In genomic region chr6:122048570-122048969, GRCh38 we compare ENCODE assay signal across 23 cellular contexts.
DNase-seq lines count a peak whose midpoint lies in the region; ATAC-seq and TF ChIP-seq lines count a peak whose summit lies in the region.
"Had no signal": no experiment of that assay in that cellular context is flagged by ENCODE, and none has a peak within 500 bp of the region (broad histone marks: within the 10 kb centered on the region; RNA-seq: fewer than 3 reads in every experiment).

No MANE protein-coding gene starts in this region.

- no peak overlapping the region for H2AFZ ChIP-seq in parathyroid adenoma

- H3K4me3 ChIP-seq in WI38 (ENCODE audit: low read depth, low read length): peak overlapping the region; percentile 14
- H3K4me3 ChIP-seq in gastroesophageal sphincter: peak overlapping the region in 1 of 2 donors; percentile 24
- H3K4me3 ChIP-seq in parathyroid adenoma (ENCODE audit: low read depth, low read length): peak overlapping the region; percentile 50
- H3K4me3 ChIP-seq: K562 had no signal

- TF ChIP-seq POLR2A in gastroesophageal sphincter (IDR thresholded peaks at IDR 0.05): no peak

- peak overlapping the region; percentile 67 to 83 (median 72) for H3K27ac ChIP-seq in gastroesophageal sphincter
- H3K27ac ChIP-seq in parathyroid adenoma: no peak overlapping the region
- H3K27ac ChIP-seq: VCaP had no signal

- H3K36me3 ChIP-seq in gastroesophageal sphincter (no peaks in the 10 kb centered on the region), parathyroid adenoma (ENCODE audit: control insufficient read depth, insufficient read depth, low read length) (no peaks in the 10 kb centered on the region)

- ATAC-seq in gastroesophageal sphincter: no peak
- ATAC-seq in GM21390 (IDR thresholded peaks at IDR 0.05; ENCODE audit: unreplicated experiment): no peak
- ATAC-seq in HG02973 (IDR thresholded peaks at IDR 0.05; ENCODE audit: unreplicated experiment): no peak
- ATAC-seq: K562; natural killer cell treated with Interleukin-12 subunit alpha and Interleukin-12 subunit beta and Interleukin-15 and Interleukin-18, amount 100 ng/mL, for 72 hours; stimulated activated naive B cell treated with anti-CD40 and anti-IgM and Interleukin-4, amounts not matched to agents 10 μg/mL and 1 μg/mL and 100 μg/mL, for 72 hours had no signal

- no peaks in the 10 kb centered on the region for H3K79me2 ChIP-seq in parathyroid adenoma

- 52 to 57% methylated on average over 3 of the region's 3 CpGs for WGBS in gastroesophageal sphincter (ENCODE audit: low coverage in 1 of 2), 2 donors

- TF ChIP-seq CTCF in WI38 (IDR thresholded peaks at IDR 0.05; ENCODE audit: low read depth, low read length): no peak
- TF ChIP-seq CTCF in gastroesophageal sphincter (IDR thresholded peaks at IDR 0.05): no peak
- no peak for TF ChIP-seq CTCF in parathyroid adenoma (IDR thresholded peaks at IDR 0.05)

- TF ChIP-seq EP300 in gastroesophageal sphincter (IDR thresholded peaks at IDR 0.05): no peak

- H3K9ac ChIP-seq in parathyroid adenoma: no peak overlapping the region

- H3K4me2 ChIP-seq in parathyroid adenoma (ENCODE audit: low read length): peak overlapping the region; percentile 72

- peak; percentile 46 for DNase-seq in HCEC 1CT
- DNase-seq in SHP77 (lab: John Stamatoyannopoulos, UW): no peak
- no peak for DNase-seq in NCI-H1092 (lab: John Stamatoyannopoulos, UW)
- DNase-seq: activated CD4-positive, alpha-beta T cell treated with anti-CD3 and anti-CD28 coated beads, Interleukin-2, amount 10 ng/mL, durations not matched to agents 7 days and 5 days; CD4-positive, alpha-beta T cell; DMS153; effector memory CD4-positive, alpha-beta T cell; GDM1; mesendoderm; MV-4-11; NCI-H187; NCI-H446; NK-92 treated with Interleukin-12 subunit alpha and Interleukin-12 subunit beta, amount 100 ng/mL, for 24 hours; stimulated activated CD4-positive, alpha-beta T cell treated with anti-CD3 and anti-CD28 coated beads, Interleukin-2, amount 100 ng/mL, for 24 hours; stimulated activated naive B cell treated with anti-CD40 and anti-IgM and Interleukin-4, amounts not matched to agents 10 μg/mL and 1 μg/mL and 100 μg/mL, for 72 hours had no signal

- no peaks in the 10 kb centered on the region for H3K9me3 ChIP-seq in gastroesophageal sphincter
- H3K9me3 ChIP-seq in parathyroid adenoma (ENCODE audit: control insufficient read depth, low read length): no peaks in the 10 kb centered on the region

- no peaks in the 10 kb centered on the region for H3K27me3 ChIP-seq in gastroesophageal sphincter
- H3K27me3 ChIP-seq in parathyroid adenoma (ENCODE audit: control insufficient read depth, insufficient read depth, low read length): no peaks in the 10 kb centered on the region

- peaks cover 0 to 42% (median 0%) of the 10 kb centered on the region in 3 donors for H3K4me1 ChIP-seq in gastroesophageal sphincter
- peaks cover 2% of the 10 kb centered on the region for H3K4me1 ChIP-seq in parathyroid adenoma
